In genomic region chr5:66830636-66831035, GRCh38 we compare ENCODE assay signal across 14 cellular contexts.
DNase-seq lines count a peak whose midpoint lies in the region; ATAC-seq, FAIRE-seq and TF ChIP-seq lines count a peak whose summit lies in the region.
"Had no signal": no experiment of that assay in that cellular context is flagged by ENCODE, and none has a peak within 500 bp of the region (broad histone marks: within the 10 kb centered on the region; RNA-seq: fewer than 3 reads in every experiment).

No MANE protein-coding gene starts in this region.

- peaks cover 23% of the 10 kb centered on the region for H3K4me1 Mint-ChIP-seq in type B pancreatic cell (ENCODE audit: unreplicated experiment)
- H3K4me1 Mint-ChIP-seq in CD4-positive, alpha-beta memory T cell = peaks cover 14 to 26% (median 17%) of the 10 kb centered on the region in 4 donors

- no peak overlapping the region for H3K27ac Mint-ChIP-seq in type B pancreatic cell
- no peak overlapping the region for H3K27ac Mint-ChIP-seq in CD4-positive, alpha-beta memory T cell

- H3K4me3 ChIP-seq in liver (ENCODE audit: low read depth in 1 of 3, low read length in 3 of 3) = no peak overlapping the region
- no peak overlapping the region for H3K4me3 ChIP-seq in HepG2 (replicated peaks in 1 of 3; ENCODE audit: insufficient read depth in 1 of 3, low read depth in 2 of 3, low read length in 3 of 3)
- H3K4me3 ChIP-seq in epithelial cell of esophagus (ENCODE audit: low read length) = no peak overlapping the region
- no peak overlapping the region for H3K4me3 ChIP-seq in CD4-positive, alpha-beta memory T cell (ENCODE audit: low read length in 2 of 2)
- H3K4me3 ChIP-seq: pancreas, thoracic aorta had no signal

- no peaks in the 10 kb centered on the region for H3K9me3 Mint-ChIP-seq in type B pancreatic cell
- no peaks in the 10 kb centered on the region for H3K9me3 Mint-ChIP-seq in CD4-positive, alpha-beta memory T cell

- TF ChIP-seq RAD21 in liver (IDR thresholded peaks at IDR 0.05) (peak; percentile 13 to 38), HepG2 (CRISPR knock-in tag; IDR thresholded peaks at IDR 0.05) (no peak)

- TF ChIP-seq EP300 in HepG2 (IDR thresholded peaks at IDR 0.05; ENCODE audit: low read depth in 2 of 2, low read length in 2 of 2) (no peak), HepG2 (CRISPR knock-in tag; IDR thresholded peaks at IDR 0.05; ENCODE audit: borderline replicate concordance) (no peak)

- H3K4me3 Mint-ChIP-seq in type B pancreatic cell = peak overlapping the region; percentile 50
- H3K4me3 Mint-ChIP-seq in CD4-positive, alpha-beta memory T cell = peak overlapping the region in 3 of 8 donors; percentile 17 to 66 (median 37)

- no peak for TF ChIP-seq CTCF in liver (IDR thresholded peaks at IDR 0.05; ENCODE audit: low read depth, low read length, missing input control)
- TF ChIP-seq CTCF in HepG2 (CRISPR knock-in tag; IDR thresholded peaks at IDR 0.05) = no peak
- TF ChIP-seq CTCF in RWPE1 (conservative IDR thresholded peaks at IDR 0.05; ENCODE audit: low read depth) = peak; percentile 32
- TF ChIP-seq CTCF in epithelial cell of esophagus (IDR thresholded peaks at IDR 0.05; ENCODE audit: insufficient read depth, low read depth, low read length, missing control alignments) = no peak
- TF ChIP-seq CTCF in type B pancreatic cell (conservative IDR thresholded peaks at IDR 0.05) = no peak

- no peaks in the 10 kb centered on the region for H3K9me3 ChIP-seq in liver (ENCODE audit: control insufficient read depth in 4 of 4, low read length in 3 of 4)
- no peaks in the 10 kb centered on the region for H3K9me3 ChIP-seq in HepG2 (ENCODE audit: low read length)
- no peaks in the 10 kb centered on the region for H3K9me3 ChIP-seq in CD4-positive, alpha-beta memory T cell (ENCODE audit: control insufficient read depth in 1 of 2, low read length in 2 of 2)
- H3K9me3 ChIP-seq: pancreas, thoracic aorta had no signal

- no peak for FAIRE-seq in HepG2 (lab: Jason Lieb, UNC)
- no peak for FAIRE-seq in GM12891 (lab: Jason Lieb, UNC)
- FAIRE-seq: pancreas had no signal

- H4K20me1 ChIP-seq in HepG2 (ENCODE audit: insufficient read depth, low read length) = no peaks in the 10 kb centered on the region

- H3K27ac ChIP-seq in liver (ENCODE audit: low read depth in 1 of 2, low read length in 2 of 2) (no peak overlapping the region), HepG2 (ENCODE audit: extremely low read length, insufficient read depth, low read length) (no peak overlapping the region), RWPE1 (no peak overlapping the region)
- H3K27ac ChIP-seq in CD4-positive, alpha-beta memory T cell (ENCODE audit: low read depth, low read length) = no peak overlapping the region
- H3K27ac ChIP-seq: pancreas, thoracic aorta had no signal

- no peaks in the 10 kb centered on the region for H3K36me3 ChIP-seq in liver (ENCODE audit: control insufficient read depth in 4 of 4, insufficient read depth in 3 of 4, low read depth in 1 of 4, low read length in 3 of 4)
- no peaks in the 10 kb centered on the region for H3K36me3 ChIP-seq in HepG2 (replicated peaks in 1 of 2; ENCODE audit: control insufficient read depth in 1 of 2, insufficient read depth in 2 of 2, low read length in 2 of 2)
- H3K36me3 ChIP-seq in CD4-positive, alpha-beta memory T cell (ENCODE audit: insufficient read depth, low read length) = no peaks in the 10 kb centered on the region
- H3K36me3 ChIP-seq: pancreas, thoracic aorta had no signal

- H3K27me3 ChIP-seq in liver (ENCODE audit: control insufficient read depth in 4 of 4, insufficient read depth in 4 of 4, low read length in 3 of 4) (no peaks in the 10 kb centered on the region), HepG2 (ENCODE audit: control insufficient read depth in 1 of 2, insufficient read depth in 2 of 2, low read length in 2 of 2) (peaks cover 0 to 19% of the 10 kb centered on the region in 2 experiments; a peak in 1 of 5 replicates)
- no peaks in the 10 kb centered on the region for H3K27me3 ChIP-seq in CD4-positive, alpha-beta memory T cell (ENCODE audit: insufficient read depth, low read length)
- H3K27me3 ChIP-seq: pancreas had no signal

- in situ Hi-C loops in HepG2 (cut with HindIII; ENCODE audit: extremely low pct_ligation_motif_present, low pct_unique_long_range_greater_than_20kb) = no loop called here

- H3K4me1 ChIP-seq in liver (ENCODE audit: control insufficient read depth in 4 of 4, insufficient read depth in 4 of 4, low read length in 3 of 4) = peaks cover 1 to 12% (median 11%) of the 10 kb centered on the region in 4 donors
- peaks cover 14% of the 10 kb centered on the region for H3K4me1 ChIP-seq in HepG2 (ENCODE audit: insufficient read depth, low read length)
- H3K4me1 ChIP-seq in CD4-positive, alpha-beta memory T cell (ENCODE audit: insufficient read depth, low read length) = peaks cover 13% of the 10 kb centered on the region

- H3K36me3 Mint-ChIP-seq in type B pancreatic cell = no peaks in the 10 kb centered on the region
- no peaks in the 10 kb centered on the region for H3K36me3 Mint-ChIP-seq in CD4-positive, alpha-beta memory T cell

- DNase-seq in HepG2 (ENCODE audit: low spot score) (no peak), RWPE1 (ENCODE audit: low spot score) (no peak), epithelial cell of esophagus (ENCODE audit: low read depth) (peak; percentile 80), type B pancreatic cell (ENCODE audit: extremely low spot score, unreplicated experiment) (no peak), NCI-H2107 treated with DMSO at 0.1 percent for 48 hours (lab: John Stamatoyannopoulos, UW; ENCODE audit: unreplicated experiment) (no peak), GM12891 (ENCODE audit: insufficient read length, low spot score) (no peak)
- DNase-seq in CD4-positive, alpha-beta memory T cell = no peak
- DNase-seq: caudate nucleus, foreskin melanocyte, NCI-H82, pancreas, T-helper 9 cell had no signal

- POLR2A ChIA-PET in HepG2 (lab: Yijun Ruan, JAX) (no interaction called here), RWPE1 (lab: Yijun Ruan, JAX; ENCODE audit: low non-redundant PET) (no interaction called here)
- POLR2A ChIA-PET in CD4-positive, alpha-beta memory T cell (lab: Charles Lee; ENCODE audit: partially characterized antibody) = interaction anchor here (0.6 kb wide), 1 partner anchor 391 kb away, joined by 3 read pairs; no protein-coding TSS in a partner anchor

- H3K9ac ChIP-seq in liver (ENCODE audit: low read depth in 1 of 2, low read length in 2 of 2) (no peak overlapping the region), HepG2 (ENCODE audit: insufficient read depth, low read depth, low read length) (no peak overlapping the region)

- no peaks in the 10 kb centered on the region for H3K79me2 ChIP-seq in HepG2 (ENCODE audit: insufficient read depth, low read length)

- CTCF ChIA-PET in HepG2 (lab: Yijun Ruan, JAX; ENCODE audit: low intra/inter-chr PET ratio, low total read pairs) (no interaction called here), RWPE1 (lab: Yijun Ruan, JAX) (interaction anchor here (0.6 to 4.9 kb wide), 5 partner anchors 16 to 936 kb away, joined by 3 to 27 read pairs (median 6); no protein-coding TSS in a partner anchor)
- CTCF ChIA-PET in CD4-positive, alpha-beta memory T cell (lab: Charles Lee; ENCODE audit: partially characterized antibody) = interaction anchor here (0.6 to 6.1 kb wide), 6 partner anchors 9 to 677 kb away, joined by 3 to 72 read pairs (median 5); no protein-coding TSS in a partner anchor

- ATAC-seq in HepG2 = no peak

- peaks cover 30% of the 10 kb centered on the region for H3K27me3 Mint-ChIP-seq in type B pancreatic cell
- peaks cover 2 to 3% of the 10 kb centered on the region in 2 donors for H3K27me3 Mint-ChIP-seq in CD4-positive, alpha-beta memory T cell

- intact Hi-C loops in HepG2 (cut with micrococcal nuclease; ENCODE audit: unreplicated experiment) = no loop called here
- intact Hi-C loops in CD4-positive, alpha-beta memory T cell (cut with micrococcal nuclease) = no loop called here

- BruUV-seq in HepG2 (replicated peaks; lab: Mats Ljungman, UMichigan) = no TSS peak

- TF ChIP-seq POLR2A in HepG2 (IDR thresholded peaks at IDR 0.05; ENCODE audit: insufficient read depth in 1 of 2, low read depth in 2 of 2, low read length in 2 of 2) (no peak), GM12891 (IDR thresholded peaks at IDR 0.05; ENCODE audit: low read depth, low read length) (no peak)

- H3K4me2 ChIP-seq in HepG2 (ENCODE audit: low read depth, low read length) = no peak overlapping the region

- no peak overlapping the region for H2AFZ ChIP-seq in HepG2 (ENCODE audit: low read length)

- WGBS in liver = 17% methylated on average over 1 of the region's 1 CpG
- WGBS in HepG2 (ENCODE audit: low lambda C conversion rate) = 3% methylated on average over 1 of the region's 1 CpG

TF ChIP-seq in liver, 16 proteins besides CTCF, POLR2A, EP300 and RAD21 (continues in another document):
- TF ChIP-seq JUND (IDR thresholded peaks at IDR 0.05) (no peak), HNF4G (IDR thresholded peaks at IDR 0.05) (no peak), NR2F2 (IDR thresholded peaks at IDR 0.05) (no peak)

TF ChIP-seq in HepG2, 621 proteins besides CTCF, POLR2A, EP300 and RAD21:
- TF ChIP-seq JUN (CRISPR knock-in tag; IDR thresholded peaks at IDR 0.05) = no peak
- TF ChIP-seq RORA (CRISPR knock-in tag; IDR thresholded peaks at IDR 0.05) = no peak
- TF ChIP-seq ZNF781 (CRISPR knock-in tag; IDR thresholded peaks at IDR 0.05; ENCODE audit: borderline replicate concordance, not compliant biosample characterization) = no peak
- no peak for TF ChIP-seq FOXM1 (CRISPR knock-in tag; IDR thresholded peaks at IDR 0.05)
- TF ChIP-seq TBP (CRISPR knock-in tag; IDR thresholded peaks at IDR 0.05) = no peak
- no peak for TF ChIP-seq ZFP41 (CRISPR knock-in tag; IDR thresholded peaks at IDR 0.05; ENCODE audit: borderline replicate concordance)
- no peak for TF ChIP-seq ZNF547 (CRISPR knock-in tag; IDR thresholded peaks at IDR 0.05)

TF ChIP-seq in GM12891, 5 proteins besides CTCF, POLR2A, EP300 and RAD21:
- TF ChIP-seq POLR2AphosphoS5 (IDR thresholded peaks at IDR 0.05; ENCODE audit: low read depth, low read length) (no peak), PAX5 (IDR thresholded peaks at IDR 0.05; ENCODE audit: insufficient read depth, low read length, severe bottlenecking) (no peak), POU2F2 (IDR thresholded peaks at IDR 0.05; ENCODE audit: low read depth, low read length) (no peak), SPI1 (IDR thresholded peaks at IDR 0.05; ENCODE audit: low read depth, low read length) (no peak), TAF1 (IDR thresholded peaks at IDR 0.05; ENCODE audit: low read depth, low read length) (no peak)
TF ChIP-seq in GM12891: peak in this region for 0.
